Comparison of ENCODE assay signal across 8 cellular contexts in genomic region chr19:862529-863304, GRCh38. TPM values are rescaled to one million over a fixed set of nuclear protein-coding genes. Genes with fewer than 3 reads are reported as not detected.
A peak's percentile ranks its signal among the peaks of the same experiment; 100 is the strongest.
DNase-seq lines count a peak whose midpoint lies in the region; ATAC-seq and TF ChIP-seq lines count a peak whose summit lies in the region.

No MANE protein-coding gene starts in this region.

- H3K36me3 ChIP-seq in DOHH2 (ENCODE audit: control insufficient read depth, low read length) = no peaks in the 10 kb centered on the region

- peaks cover 5% of the 10 kb centered on the region; the same call in 1 of the 2 replicates for H3F3A ChIP-seq in DOHH2 (ENCODE audit: control insufficient read depth, insufficient read depth)

- peaks cover 4% of the 10 kb centered on the region for H3K4me1 Mint-ChIP-seq in glutamatergic neuron (ENCODE audit: low read depth, unreplicated experiment)

- H3K4me1 ChIP-seq in DOHH2 (ENCODE audit: control insufficient read depth, low read length) = peaks cover 38% of the 10 kb centered on the region

- ATAC-seq in HG03159 (IDR thresholded peaks at IDR 0.05; ENCODE audit: unreplicated experiment) = no peak

- peaks cover 12% of the 10 kb centered on the region for H3K9me3 Mint-ChIP-seq in glutamatergic neuron (ENCODE audit: unreplicated experiment)

- DNase-seq in OCI-M2 (lab: John Stamatoyannopoulos, UW; ENCODE audit: unreplicated experiment) (peak; percentile 70), glutamatergic neuron (peak; percentile 78), SKM-1 (lab: John Stamatoyannopoulos, UW; ENCODE audit: unreplicated experiment) (no peak), NCI-H446 treated with DMSO at 0.1 percent for 48 hours (lab: John Stamatoyannopoulos, UW) (no peak)
- DNase-seq in activated T-helper 1 cell treated with anti-CD3 and anti-CD28 coated beads, Interleukin-2, amount 50 U/mL, for 16 hours (ENCODE audit: low read depth in 1 of 2, low spot score in 1 of 2) = peak; percentile 68 to 70
- peak; percentile 66 to 67 for DNase-seq in stimulated activated CD4-positive, alpha-beta T cell treated with anti-CD3 and anti-CD28 coated beads, Interleukin-15, amount 100 ng/mL, for 1 hour (ENCODE audit: low read depth in 1 of 2, low spot score in 1 of 2)

- peaks cover 13% of the 10 kb centered on the region for H3K27me3 ChIP-seq in DOHH2 (ENCODE audit: control insufficient read depth, low read length)

- peaks cover 14% of the 10 kb centered on the region for H3K27me3 Mint-ChIP-seq in glutamatergic neuron (ENCODE audit: unreplicated experiment)

- peak overlapping the region; percentile 64 for H3K4me3 ChIP-seq in DOHH2 (ENCODE audit: low read length)

- no peaks in the 10 kb centered on the region for H3K9me2 ChIP-seq in DOHH2 (replicated peaks; ENCODE audit: control insufficient read depth, low read length)

- no peaks in the 10 kb centered on the region for H3K9me3 ChIP-seq in DOHH2 (ENCODE audit: control insufficient read depth, insufficient read depth, low read length)

- H3K4me2 ChIP-seq in DOHH2 (ENCODE audit: low read length) = peak overlapping the region; percentile 72

- no peak overlapping the region for H3K27ac Mint-ChIP-seq in glutamatergic neuron (ENCODE audit: unreplicated experiment)

- H3K36me3 Mint-ChIP-seq in glutamatergic neuron (ENCODE audit: unreplicated experiment) = peaks cover 5% of the 10 kb centered on the region

- TF ChIP-seq CTCF in DOHH2 (IDR thresholded peaks at IDR 0.05; ENCODE audit: low read depth, low read length, poor library complexity, severe bottlenecking) (no peak), glutamatergic neuron (IDR thresholded peaks at IDR 0.05; ENCODE audit: partially characterized antibody, unreplicated experiment) (no peak)

- no peaks in the 10 kb centered on the region for H4K20me1 ChIP-seq in DOHH2 (ENCODE audit: control insufficient read depth, insufficient read depth, low read depth, low read length)

- H3K79me2 ChIP-seq in DOHH2 (ENCODE audit: control insufficient read depth, low read length) = no peaks in the 10 kb centered on the region

- no peak overlapping the region for H3K4me3 Mint-ChIP-seq in glutamatergic neuron (ENCODE audit: unreplicated experiment)

- H3K27ac ChIP-seq in DOHH2 (ENCODE audit: low read depth, low read length) = no peak overlapping the region

RNA-seq across cellular contexts. Expression of gene CFD, which starts 3.3 kb away (rescaled TPM):
- total RNA-seq in glutamatergic neuron (ENCODE audit: unreplicated experiment) = not detected

RNA-seq across cellular contexts. Expression of gene ELANE, which starts 10.6 kb away (rescaled TPM):
- not detected for total RNA-seq in glutamatergic neuron (ENCODE audit: unreplicated experiment)

RNA-seq across cellular contexts. Expression of gene PRTN3, which starts 21.9 kb away (rescaled TPM):
- not detected for total RNA-seq in glutamatergic neuron (ENCODE audit: unreplicated experiment)

RNA-seq across cellular contexts. Expression of gene MED16, which starts 30.3 kb away (rescaled TPM):
- total RNA-seq in glutamatergic neuron (ENCODE audit: unreplicated experiment) = 65.0 TPM

RNA-seq across cellular contexts. Expression of gene RNU6-9, which starts 30.6 kb away (rescaled TPM):
- total RNA-seq in glutamatergic neuron (ENCODE audit: unreplicated experiment) = not detected

Comparison
In these comparisons a context has a peak if more than half of its experiments do, and no peak if none do; other contexts are left out.
1. DNase-seq: peak in OCI-M2 (single experiment), activated T-helper 1 cell treated with anti-CD3 and anti-CD28 coated beads, Interleukin-2, amount 50 U/mL, for 16 hours (2 of 2), glutamatergic neuron (single experiment) and stimulated activated CD4-positive, alpha-beta T cell treated with anti-CD3 and anti-CD28 coated beads, Interleukin-15, amount 100 ng/mL, for 1 hour (2 of 2); none in SKM-1 (single experiment) and NCI-H446 treated with DMSO at 0.1 percent for 48 hours (single experiment).